In the genomic region with DNA sequence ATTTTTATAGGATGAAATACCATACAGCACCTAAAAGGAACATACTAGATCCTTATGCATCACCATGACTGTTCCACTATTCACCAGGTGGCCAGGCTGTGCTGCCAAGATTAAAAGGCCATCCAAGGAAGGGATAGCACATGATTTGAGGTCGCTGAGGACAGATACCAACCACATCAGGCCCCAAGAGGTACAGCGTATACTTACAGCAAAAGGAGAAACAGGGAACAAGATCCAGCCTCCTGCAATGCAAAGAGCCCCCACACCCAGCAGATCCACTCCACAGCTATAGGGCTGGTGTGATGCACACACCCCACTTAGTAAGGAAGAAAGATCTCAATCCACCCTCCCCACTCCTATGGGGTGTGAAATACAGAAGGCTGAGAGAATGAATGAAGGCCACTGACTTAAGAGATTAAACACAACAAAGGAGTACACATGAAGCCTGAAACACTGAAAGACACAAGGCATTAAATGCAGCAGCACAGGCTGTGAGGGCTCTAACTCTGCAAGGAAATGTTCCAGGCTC, we compare ENCODE assay signal across 8 cellular contexts. TPM values are rescaled to one million over a fixed set of nuclear protein-coding genes. Genes with fewer than 3 reads are reported as not detected.
DNase-seq lines count a peak whose midpoint lies in the region; ATAC-seq, FAIRE-seq and TF ChIP-seq lines count a peak whose summit lies in the region.

No MANE protein-coding gene starts in this region.

- H3K9me3 ChIP-seq in vagina, result no peaks in the 10 kb centered on the region

- DNase-seq in LoVo (ENCODE audit: low spot score) (peak; percentile 2), bronchial epithelial cell (ENCODE audit: low read depth) (no peak), medulla oblongata (ENCODE audit: extremely low spot score) (peak; percentile 15), vagina (ENCODE audit: extremely low spot score in 2 of 2) (no peak), HK-2 (ENCODE audit: unreplicated experiment) (no peak), NCI-H2029 treated with DMSO at 0.1 percent for 48 hours (lab: John Stamatoyannopoulos, UW) (no peak)

- H3K36me3 ChIP-seq in bronchial epithelial cell (ENCODE audit: control insufficient read depth, insufficient read depth, low read length) (no peaks in the 10 kb centered on the region), vagina (no peaks in the 10 kb centered on the region)

- H3K4me3 ChIP-seq in bronchial epithelial cell (ENCODE audit: low read depth, low read length) (peak overlapping the region; percentile 61), vagina (peak overlapping the region; percentile 70 to 90)

- H3K27me3 ChIP-seq in bronchial epithelial cell (ENCODE audit: control insufficient read depth, insufficient read depth, low read length), result no peaks in the 10 kb centered on the region
- H3K27me3 ChIP-seq in vagina, result no peaks in the 10 kb centered on the region

- no peak for FAIRE-seq in bronchial epithelial cell (lab: Jason Lieb, UNC)

- ATAC-seq in GM18502 (IDR thresholded peaks at IDR 0.05; ENCODE audit: poor library complexity, unreplicated experiment) (peak; percentile 4), HG03139 (IDR thresholded peaks at IDR 0.05; ENCODE audit: unreplicated experiment) (no peak)

- H3K4me1 ChIP-seq in vagina, result peaks cover 26% of the 10 kb centered on the region

- no peak overlapping the region for H3K27ac ChIP-seq in vagina

- no peak for TF ChIP-seq POLR2A in vagina (IDR thresholded peaks at IDR 0.05)

- no peak for TF ChIP-seq CTCF in bronchial epithelial cell (IDR thresholded peaks at IDR 0.05; ENCODE audit: insufficient read depth, low read length, severe bottlenecking)
- no peak for TF ChIP-seq CTCF in vagina (IDR thresholded peaks at IDR 0.05)

- intact Hi-C loops in vagina (cut with DNase I), result no loop called here

RNA-seq across cellular contexts. Expression of a gene that starts 32.0 kb away (rescaled TPM):
- total RNA-seq in bronchial epithelial cell, result 4.2 and 5.8 TPM in 2 replicates
- 8.8 TPM for total RNA-seq in vagina

RNA-seq across cellular contexts. Expression of a gene that starts 45.5 kb away (rescaled TPM):
- total RNA-seq in bronchial epithelial cell (2.2 and 2.9 TPM in 2 replicates), vagina (2.7 TPM)

Comparison
In these comparisons a context has a peak if more than half of its experiments do, and no peak if none do; other contexts are left out.
1. DNase-seq: peak in LoVo (single experiment) and medulla oblongata (single experiment); none in bronchial epithelial cell (single experiment), vagina (0 of 2), HK-2 (single experiment) and NCI-H2029 treated with DMSO at 0.1 percent for 48 hours (single experiment).